Comparison of ENCODE assay signal across 17 cellular contexts in genomic region chr9:23412458-23412857, GRCh38.
"Had no signal": no experiment of that assay in that cellular context is flagged by ENCODE, and none has a peak within 500 bp of the region (broad histone marks: within the 10 kb centered on the region; RNA-seq: fewer than 3 reads in every experiment).

No MANE protein-coding gene starts in this region.

- H3K36me3 ChIP-seq: sigmoid colon, suprapubic skin, thyroid gland, upper lobe of left lung, uterus had no signal

- H3K4me3 ChIP-seq: coronary artery, hepatocyte, sigmoid colon, suprapubic skin, thyroid gland, upper lobe of left lung, uterus had no signal

- H3K27me3 ChIP-seq: foreskin keratinocyte, hepatocyte, sigmoid colon, suprapubic skin, thyroid gland, upper lobe of left lung, uterus had no signal

- H3K9ac ChIP-seq: parathyroid adenoma had no signal

- H3K79me2 ChIP-seq: hepatocyte, parathyroid adenoma had no signal

- DNase-seq: effector CD4-positive, alpha-beta T cell; endodermal cell; erythroblast; foreskin keratinocyte; naive thymus-derived CD4-positive, alpha-beta T cell; nephron progenitor cell; sigmoid colon; small intestine; stimulated activated CD4-positive, alpha-beta T cell treated with anti-CD3 and anti-CD28 coated beads, Interleukin-2, amount 100 ng/mL, for 48 hours; stimulated activated naive CD4-positive, alpha-beta T cell treated with Interleukin-2 at 50 U/mL for 16 hours; thyroid gland; upper lobe of left lung; uterus had no signal

- H2AFZ ChIP-seq: hepatocyte, parathyroid adenoma had no signal

- H3K4me1 ChIP-seq: foreskin keratinocyte, parathyroid adenoma, sigmoid colon, suprapubic skin, thyroid gland, upper lobe of left lung, uterus had no signal

- H3K9me3 ChIP-seq: sigmoid colon, suprapubic skin, thyroid gland, upper lobe of left lung, uterus had no signal

- H3K4me2 ChIP-seq: hepatocyte had no signal

- H3K27ac ChIP-seq: coronary artery, foreskin keratinocyte, hepatocyte, parathyroid adenoma, sigmoid colon, suprapubic skin, thyroid gland, upper lobe of left lung, uterus had no signal
